8 cellular contexts compared by ENCODE assay signal in genomic region chr22:34998921-34999320, GRCh38.
"Had no signal": no experiment of that assay in that cellular context is flagged by ENCODE, and none has a peak within 500 bp of the region (broad histone marks: within the 10 kb centered on the region; RNA-seq: fewer than 3 reads in every experiment).

No MANE protein-coding gene starts in this region.

- ATAC-seq: HCT116 had no signal

- H3K9ac ChIP-seq: GM23248 had no signal

- H3K9me3 ChIP-seq: HAP-1 had no signal

- H2AFZ ChIP-seq: GM23248 had no signal

- H3K4me3 ChIP-seq: GM23248, HAP-1 had no signal

- DNase-seq: GM23248, GOT3, H7, HFFc6, KG1 had no signal

- H3K4me1 ChIP-seq: HAP-1 had no signal

- H3K36me3 ChIP-seq: HAP-1 had no signal

- H3K27ac ChIP-seq: GM23248, HL-60 had no signal
